In genomic region chr13:69418319-69418718, GRCh38 we compare ENCODE assay signal across 31 cellular contexts.
"Had no signal": no experiment of that assay in that cellular context is flagged by ENCODE, and none has a peak within 500 bp of the region (broad histone marks: within the 10 kb centered on the region; RNA-seq: fewer than 3 reads in every experiment).

No MANE protein-coding gene starts in this region.

- FAIRE-seq: endometrium, islet of Langerhans had no signal

- H3K27me3 ChIP-seq: esophagus squamous epithelium, heart right ventricle, left lung, neural progenitor cell, right atrium auricular region, sigmoid colon, stomach, thyroid gland, vagina had no signal

- H3K4me3 Mint-ChIP-seq: effector memory CD8-positive, alpha-beta T cell; mesothelial cell of epicardium; naive B cell; nephron; neural progenitor cell; stimulated activated effector memory CD8-positive, alpha-beta T cell treated with anti-CD3 and anti-CD28 coated beads, Interleukin-12 subunit alpha, Interleukin-12 subunit beta, amount 100 ng/mL, for 72 hours had no signal

- ATAC-seq: effector memory CD8-positive, alpha-beta T cell; heart right ventricle; left cardiac atrium; left lung; mucosa of descending colon; stimulated activated effector memory CD8-positive, alpha-beta T cell treated with anti-CD3 and anti-CD28 coated beads, Interleukin-12 subunit alpha, Interleukin-12 subunit beta, amount 100 ng/mL, for 72 hours had no signal

- H3K79me2 ChIP-seq: parathyroid adenoma had no signal

- H3K36me3 Mint-ChIP-seq: mesothelial cell of epicardium; naive B cell; neural progenitor cell; stimulated activated effector memory CD8-positive, alpha-beta T cell treated with anti-CD3 and anti-CD28 coated beads, Interleukin-12 subunit alpha, Interleukin-12 subunit beta, amount 100 ng/mL, for 72 hours had no signal

- DNase-seq: dermis blood vessel endothelial cell; effector memory CD8-positive, alpha-beta T cell; erythroblast; esophagus squamous epithelium; foreskin melanocyte; glutamatergic neuron; heart right ventricle; hippocampal formation; left cardiac atrium; left lung; mesenchymal stem cell; mucosa of descending colon; naive B cell; sigmoid colon; stimulated activated CD4-positive, alpha-beta T cell treated with anti-CD3 and anti-CD28 coated beads, Interleukin-2, amount 100 ng/mL, for 24 hours; stimulated activated CD4-positive, alpha-beta T cell treated with anti-CD3 and anti-CD28 coated beads, Interleukin-4, amount 100 ng/mL, for 24 hours; stimulated activated naive CD4-positive, alpha-beta T cell treated with Interleukin-2 at 50 U/mL for 16 hours; stomach; thyroid gland; trophoblast cell had no signal

- H3K9ac ChIP-seq: neural progenitor cell, parathyroid adenoma had no signal

- H3K4me1 Mint-ChIP-seq: naive B cell; nephron; stimulated activated effector memory CD8-positive, alpha-beta T cell treated with anti-CD3 and anti-CD28 coated beads, Interleukin-12 subunit alpha, Interleukin-12 subunit beta, amount 100 ng/mL, for 72 hours had no signal

- H3K9me3 ChIP-seq: prostate gland, right atrium auricular region, thyroid gland, vagina had no signal

- H3K27me3 Mint-ChIP-seq: effector memory CD8-positive, alpha-beta T cell; naive B cell had no signal

- H3K27ac Mint-ChIP-seq: effector memory CD8-positive, alpha-beta T cell; mesothelial cell of epicardium; naive B cell; nephron; neural progenitor cell; stimulated activated effector memory CD8-positive, alpha-beta T cell treated with anti-CD3 and anti-CD28 coated beads, Interleukin-12 subunit alpha, Interleukin-12 subunit beta, amount 100 ng/mL, for 72 hours had no signal

- H3K9me3 Mint-ChIP-seq: mesothelial cell of epicardium, neural progenitor cell had no signal

- H3K36me3 ChIP-seq: esophagus squamous epithelium, heart right ventricle, left lung, neural progenitor cell, prostate gland, right atrium auricular region, sigmoid colon, stomach, thyroid gland, vagina had no signal

- H3K27ac ChIP-seq: coronary artery, esophagus squamous epithelium, heart right ventricle, left lung, neural progenitor cell, parathyroid adenoma, prostate gland, right atrium auricular region, sigmoid colon, stomach, thyroid gland, vagina had no signal

- H3K4me1 ChIP-seq: esophagus squamous epithelium, heart right ventricle, left lung, neural progenitor cell, parathyroid adenoma, prostate gland, right atrium auricular region, sigmoid colon, stomach, thyroid gland, vagina had no signal

- H3K4me2 ChIP-seq: neural progenitor cell had no signal

- H3K4me3 ChIP-seq: coronary artery, esophagus squamous epithelium, heart right ventricle, left lung, mucosa of descending colon, neural progenitor cell, prostate gland, right atrium auricular region, sigmoid colon, stomach, thyroid gland, vagina had no signal

- H2AFZ ChIP-seq: parathyroid adenoma had no signal
